In genomic region chr7:117072620-117073118, GRCh38 we compare ENCODE assay signal across 8 cellular contexts.
DNase-seq lines count a peak whose midpoint lies in the region; TF ChIP-seq lines count a peak whose summit lies in the region.

No MANE protein-coding gene starts in this region.

- H3K4me3 ChIP-seq in adrenal gland: peak overlapping the region in 1 of 4 donors; percentile 18
- no peak overlapping the region for H3K4me3 ChIP-seq in testis

- H3K4me1 Mint-ChIP-seq in activated T-helper 1 cell treated with anti-CD3 and anti-CD28 coated beads, Interleukin-12 subunit alpha, Interleukin-12 subunit beta, Interleukin-2, Interleukin-4 antibody, amounts not matched to agents 30 ng/mL and 10 ng/mL and 1 ng/mL, durations not matched to agents 14 hours and 24 hours and 36 hours (ENCODE audit: low read depth): no peaks in the 10 kb centered on the region

- H3K9me3 Mint-ChIP-seq in activated T-helper 1 cell treated with anti-CD3 and anti-CD28 coated beads, Interleukin-12 subunit alpha, Interleukin-12 subunit beta, Interleukin-2, Interleukin-4 antibody, amounts not matched to agents 30 ng/mL and 10 ng/mL and 1 ng/mL, durations not matched to agents 14 hours and 24 hours and 36 hours: no peaks in the 10 kb centered on the region

- intact Hi-C loops in adrenal gland (cut with DNase I): no loop called here
- intact Hi-C loops in testis (cut with DNase I; ENCODE audit: low total_unique reads): no loop called here
- intact Hi-C loops in activated T-helper 1 cell treated with anti-CD3 and anti-CD28 coated beads, Interleukin-12 subunit alpha, Interleukin-12 subunit beta, Interleukin-2, Interleukin-4 antibody, amounts not matched to agents 30 ng/mL and 10 ng/mL and 1 ng/mL, durations not matched to agents 14 hours and 24 hours and 36 hours (cut with micrococcal nuclease): no loop called here

- H3K27ac ChIP-seq in adrenal gland (peak overlapping the region; percentile 2 to 81 (median 75)), testis (no peak overlapping the region)

- peak in 1 of 2 donors; percentile 29 for TF ChIP-seq POLR2A in adrenal gland (IDR thresholded peaks at IDR 0.05)
- TF ChIP-seq POLR2A in testis (IDR thresholded peaks at IDR 0.05): no peak

- no peak for TF ChIP-seq CTCF in adrenal gland (IDR thresholded peaks at IDR 0.05)
- no peak for TF ChIP-seq CTCF in testis (IDR thresholded peaks at IDR 0.05)

- no peaks in the 10 kb centered on the region for H3K36me3 Mint-ChIP-seq in activated T-helper 1 cell treated with anti-CD3 and anti-CD28 coated beads, Interleukin-12 subunit alpha, Interleukin-12 subunit beta, Interleukin-2, Interleukin-4 antibody, amounts not matched to agents 30 ng/mL and 10 ng/mL and 1 ng/mL, durations not matched to agents 14 hours and 24 hours and 36 hours (ENCODE audit: low read depth)

- H3K36me3 ChIP-seq in adrenal gland (replicated peaks in 1 of 2): no peaks in the 10 kb centered on the region
- no peaks in the 10 kb centered on the region for H3K36me3 ChIP-seq in testis (ENCODE audit: low read depth, missing control alignments)

- no peak overlapping the region for H3K27ac Mint-ChIP-seq in activated T-helper 1 cell treated with anti-CD3 and anti-CD28 coated beads, Interleukin-12 subunit alpha, Interleukin-12 subunit beta, Interleukin-2, Interleukin-4 antibody, amounts not matched to agents 30 ng/mL and 10 ng/mL and 1 ng/mL, durations not matched to agents 14 hours and 24 hours and 36 hours

- peaks cover under 1% of the 10 kb centered on the region for H3K27me3 Mint-ChIP-seq in activated T-helper 1 cell treated with anti-CD3 and anti-CD28 coated beads, Interleukin-12 subunit alpha, Interleukin-12 subunit beta, Interleukin-2, Interleukin-4 antibody, amounts not matched to agents 30 ng/mL and 10 ng/mL and 1 ng/mL, durations not matched to agents 14 hours and 24 hours and 36 hours (ENCODE audit: insufficient read depth)

- DNase-seq in NCI-H345 (lab: John Stamatoyannopoulos, UW): peak; percentile 26
- no peak for DNase-seq in NCI-H345 treated with DMSO at 0.1 percent for 48 hours (lab: John Stamatoyannopoulos, UW; ENCODE audit: unreplicated experiment)
- peak; percentile 81 to 93 (median 84) for DNase-seq in adrenal gland
- peak; percentile 52 for DNase-seq in inferior parietal cortex (ENCODE audit: extremely low spot score)
- peak; percentile 74 for DNase-seq in testis
- DNase-seq in activated T-helper 1 cell treated with anti-CD3 and anti-CD28 coated beads, Interleukin-12 subunit alpha, Interleukin-12 subunit beta, Interleukin-2, Interleukin-4 antibody, amounts not matched to agents 30 ng/mL and 10 ng/mL and 1 ng/mL, durations not matched to agents 14 hours and 24 hours and 36 hours (ENCODE audit: low spot score): no peak
- DNase-seq in activated T-cell treated with anti-CD3 and anti-CD28 coated beads, Interleukin-2, amount 50 U/mL, for 1 hour: no peak
- no peak for DNase-seq in stimulated activated CD4-positive, alpha-beta T cell treated with anti-CD3 and anti-CD28 coated beads, Interleukin-4, amount 100 ng/mL, for 1 hour

- H3K27me3 ChIP-seq in adrenal gland: no peaks in the 10 kb centered on the region
- H3K27me3 ChIP-seq in testis: no peaks in the 10 kb centered on the region

- no peak overlapping the region for H3K4me3 Mint-ChIP-seq in activated T-helper 1 cell treated with anti-CD3 and anti-CD28 coated beads, Interleukin-12 subunit alpha, Interleukin-12 subunit beta, Interleukin-2, Interleukin-4 antibody, amounts not matched to agents 30 ng/mL and 10 ng/mL and 1 ng/mL, durations not matched to agents 14 hours and 24 hours and 36 hours

- H3K4me1 ChIP-seq in adrenal gland (replicated peaks in 1 of 2) (peaks cover 27 to 41% of the 10 kb centered on the region in 2 donors), testis (peaks cover 6% of the 10 kb centered on the region)

- 24 to 32% (median 26%) methylated on average over 7 of the region's 7 CpGs for WGBS in adrenal gland, 4 donors
- WGBS in testis, 2 donors: 41 to 59% methylated on average over 7 of the region's 7 CpGs

- H3K9me3 ChIP-seq in adrenal gland (replicated peaks in 1 of 3): no peaks in the 10 kb centered on the region
- no peaks in the 10 kb centered on the region for H3K9me3 ChIP-seq in testis

Comparison
In these comparisons a context has a peak if more than half of its experiments do, and no peak if none do; other contexts are left out.
1. DNase-seq: peak in NCI-H345 (single experiment), adrenal gland (7 of 7), inferior parietal cortex (single experiment) and testis (single experiment); none in NCI-H345 treated with DMSO at 0.1 percent for 48 hours (single experiment), activated T-helper 1 cell treated with anti-CD3 and anti-CD28 coated beads, Interleukin-12 subunit alpha, Interleukin-12 subunit beta, Interleukin-2, Interleukin-4 antibody, amounts not matched to agents 30 ng/mL and 10 ng/mL and 1 ng/mL, durations not matched to agents 14 hours and 24 hours and 36 hours (single experiment), activated T-cell treated with anti-CD3 and anti-CD28 coated beads, Interleukin-2, amount 50 U/mL, for 1 hour (single experiment) and stimulated activated CD4-positive, alpha-beta T cell treated with anti-CD3 and anti-CD28 coated beads, Interleukin-4, amount 100 ng/mL, for 1 hour (single experiment).
2. H3K27ac ChIP-seq: peak in adrenal gland (5 of 5); none in testis (0 of 2).